ENCODE assay signal across 20 cellular contexts in genomic region chr6:62429781-62430180, GRCh38.
"Had no signal": no experiment of that assay in that cellular context is flagged by ENCODE, and none has a peak within 500 bp of the region (broad histone marks: within the 10 kb centered on the region; RNA-seq: fewer than 3 reads in every experiment).

No MANE protein-coding gene starts in this region.

- H3K27ac ChIP-seq: RWPE1 had no signal

- H3K9me2 ChIP-seq: SK-N-SH had no signal

- DNase-seq: IMR-90; Karpas-422; KG1; MM.1S; NCI-H1092 treated with DMSO at 0.1 percent for 48 hours; NCI-H1436; NCI-H187; NCI-H2029; NCI-H2081 treated with DMSO at 0.1 percent for 48 hours; NCI-H2171 treated with DMSO at 0.1 percent for 48 hours; NCI-H345; NCI-H446 treated with DMSO at 0.1 percent for 48 hours; NCI-H510A treated with DMSO at 0.1 percent for 48 hours; NCI-H526; NCI-H774; NK-92 treated with Interleukin-12 subunit alpha and Interleukin-12 subunit beta, amount 100 ng/mL, for 24 hours; PC-3; SHP77; SK-N-SH had no signal

- H3K9me3 ChIP-seq: SK-N-SH had no signal

- H3K9ac ChIP-seq: SK-N-SH had no signal

- H3K4me2 ChIP-seq: SK-N-SH had no signal
